In the genomic region with DNA sequence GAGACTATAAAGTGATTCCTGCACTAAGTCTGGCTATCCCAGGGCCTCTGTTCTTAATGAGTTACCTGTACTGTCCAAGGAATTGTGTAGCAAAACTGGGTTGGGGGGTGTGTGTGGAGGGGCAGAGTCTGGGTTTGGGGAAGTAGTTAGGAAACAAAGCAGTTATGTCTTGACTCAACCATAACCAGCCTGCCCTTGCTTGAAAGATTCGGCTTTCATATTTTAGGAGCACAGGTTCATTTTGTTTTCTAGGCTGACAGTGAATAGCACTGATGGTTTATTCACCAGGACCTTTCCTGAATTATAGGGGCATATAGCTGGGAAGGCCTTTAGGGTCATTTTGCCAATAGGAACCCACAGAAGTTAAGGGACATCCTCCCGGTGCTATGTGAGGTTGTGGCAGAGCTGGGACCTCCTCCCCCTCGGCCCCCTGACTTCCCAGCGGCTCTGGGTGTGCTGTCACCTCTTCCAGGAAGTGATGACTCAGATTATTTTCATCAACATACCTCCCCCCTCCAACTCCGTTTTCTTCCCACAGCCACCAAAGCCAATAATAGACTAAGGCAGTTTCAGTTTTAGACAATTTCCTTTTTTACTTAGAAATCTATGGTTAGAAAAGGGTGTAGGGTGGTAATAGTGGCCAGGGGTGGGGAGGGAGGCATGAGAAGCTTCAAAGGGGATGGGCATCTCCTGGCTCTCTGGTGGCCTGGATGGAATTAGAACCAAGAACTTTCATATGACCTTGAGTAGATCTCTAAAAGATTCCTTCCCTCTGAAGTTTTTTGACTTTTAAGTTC, we compare ENCODE assay signal across 8 cellular contexts. TPM values are rescaled to one million over a fixed set of nuclear protein-coding genes. Genes with fewer than 3 reads are reported as not detected.
DNase-seq lines count a peak whose midpoint lies in the region; TF ChIP-seq lines count a peak whose summit lies in the region.

No MANE protein-coding gene starts in this region.

- H3K36me3 Mint-ChIP-seq in IgD-negative memory B cell (peaks cover 4% of the 10 kb centered on the region), endothelial cell (ENCODE audit: low read depth, unreplicated experiment) (peaks cover 24% of the 10 kb centered on the region), osteocyte (ENCODE audit: unreplicated experiment) (peaks cover 6% of the 10 kb centered on the region)

- H3K27ac ChIP-seq in tibial nerve, result peak overlapping the region; percentile 36 to 80 (median 74)

- peak; percentile 60 for DNase-seq in NK-92 treated with Interleukin-12 subunit alpha and Interleukin-12 subunit beta, amount 100 ng/mL, for 24 hours (lab: John Stamatoyannopoulos, UW)
- no peak for DNase-seq in NK-92 (lab: John Stamatoyannopoulos, UW; ENCODE audit: unreplicated experiment)
- DNase-seq in activated CD4-positive, alpha-beta T cell treated with anti-CD3 and anti-CD28 coated beads, Interleukin-2, amount 50 U/mL, for 24 hours (ENCODE audit: low read depth in 1 of 2, low spot score in 1 of 2), result peak; percentile 27 to 60
- DNase-seq in endothelial cell (ENCODE audit: low spot score), result no peak
- DNase-seq in osteocyte (ENCODE audit: extremely low spot score, unreplicated experiment), result no peak
- no peak for DNase-seq in tibial nerve (ENCODE audit: low spot score in 2 of 2)
- no peak for DNase-seq in NCI-H446 (lab: John Stamatoyannopoulos, UW)

- H3K36me3 ChIP-seq in tibial nerve, result no peaks in the 10 kb centered on the region

- TF ChIP-seq POLR2A in tibial nerve (IDR thresholded peaks at IDR 0.05), result no peak

- H3K27me3 Mint-ChIP-seq in IgD-negative memory B cell (no peaks in the 10 kb centered on the region), endothelial cell (ENCODE audit: unreplicated experiment) (peaks cover 6% of the 10 kb centered on the region), osteocyte (ENCODE audit: unreplicated experiment) (no peaks in the 10 kb centered on the region)

- H3K4me1 ChIP-seq in tibial nerve, result peaks cover 0 to 55% (median 22%) of the 10 kb centered on the region in 4 donors

- WGBS in tibial nerve, 2 donors, result 37 to 43% methylated on average over 5 of the region's 5 CpGs

- no peak overlapping the region for H3K4me3 ChIP-seq in tibial nerve

- no peaks in the 10 kb centered on the region for H3K9me3 ChIP-seq in tibial nerve

- no peaks in the 10 kb centered on the region for H3K27me3 ChIP-seq in tibial nerve

- no peaks in the 10 kb centered on the region for H3K9me3 Mint-ChIP-seq in IgD-negative memory B cell
- H3K9me3 Mint-ChIP-seq in endothelial cell (ENCODE audit: unreplicated experiment), result no peaks in the 10 kb centered on the region
- H3K9me3 Mint-ChIP-seq in osteocyte (ENCODE audit: unreplicated experiment), result no peaks in the 10 kb centered on the region

- TF ChIP-seq CTCF in endothelial cell (IDR thresholded peaks at IDR 0.05; ENCODE audit: unreplicated experiment), result no peak
- TF ChIP-seq CTCF in osteocyte (IDR thresholded peaks at IDR 0.05), result no peak
- TF ChIP-seq CTCF in tibial nerve (IDR thresholded peaks at IDR 0.05), result no peak

- H3K4me1 Mint-ChIP-seq in IgD-negative memory B cell, result peaks cover 70 to 92% (median 92%) of the 10 kb centered on the region in 3 donors
- peaks cover 58% of the 10 kb centered on the region for H3K4me1 Mint-ChIP-seq in endothelial cell (ENCODE audit: unreplicated experiment)
- peaks cover 49% of the 10 kb centered on the region for H3K4me1 Mint-ChIP-seq in osteocyte (ENCODE audit: unreplicated experiment)

- peak overlapping the region; percentile 92 to 97 (median 93) for H3K27ac Mint-ChIP-seq in IgD-negative memory B cell
- H3K27ac Mint-ChIP-seq in endothelial cell (ENCODE audit: unreplicated experiment), result peak overlapping the region; percentile 8
- H3K27ac Mint-ChIP-seq in osteocyte (ENCODE audit: unreplicated experiment), result peak overlapping the region; percentile 84

- H3K4me3 Mint-ChIP-seq in IgD-negative memory B cell (peak overlapping the region; percentile 47 to 89 (median 64)), endothelial cell (ENCODE audit: unreplicated experiment) (no peak overlapping the region), osteocyte (ENCODE audit: unreplicated experiment) (no peak overlapping the region)

- TF ChIP-seq EP300 in tibial nerve (IDR thresholded peaks at IDR 0.05), result peak in 1 of 2 donors; percentile 45

RNA-seq across cellular contexts. Expression of gene SETBP1, which starts 44.8 kb away (rescaled TPM):
- 16.8 TPM for polyA plus RNA-seq in IgD-negative memory B cell
- total RNA-seq in endothelial cell (ENCODE audit: unreplicated experiment) (131 TPM), osteocyte (69.3 and 80.0 TPM in 2 replicates), tibial nerve (10 to 100 TPM; 26.2 to 40.8 (median 33.6) TPM)

Comparison
In these comparisons a context has a peak if more than half of its experiments do, and no peak if none do; other contexts are left out.
1. DNase-seq: peak in NK-92 treated with Interleukin-12 subunit alpha and Interleukin-12 subunit beta, amount 100 ng/mL, for 24 hours (single experiment) and activated CD4-positive, alpha-beta T cell treated with anti-CD3 and anti-CD28 coated beads, Interleukin-2, amount 50 U/mL, for 24 hours (2 of 2); none in NK-92 (single experiment), endothelial cell (single experiment), osteocyte (single experiment), tibial nerve (0 of 2) and NCI-H446 (0 of 2).
2. H3K27ac Mint-ChIP-seq: peak in every context shown above with its lines; median percentile 93 in IgD-negative memory B cell; 84 in osteocyte; 8 in endothelial cell.
3. H3K4me3 Mint-ChIP-seq: peak in IgD-negative memory B cell (4 of 4); none in endothelial cell (single experiment) and osteocyte (single experiment).